24 cellular contexts compared by ENCODE assay signal in genomic region chr6:165971202-165971601, GRCh38.
"Had no signal": no experiment of that assay in that cellular context is flagged by ENCODE, and none has a peak within 500 bp of the region (broad histone marks: within the 10 kb centered on the region; RNA-seq: fewer than 3 reads in every experiment).

No MANE protein-coding gene starts in this region.

- ATAC-seq: gastroesophageal sphincter; heart left ventricle; left cardiac atrium; left lung; naive thymus-derived CD4-positive, alpha-beta T cell; sciatic nerve; stimulated activated naive CD8-positive, alpha-beta T cell treated with anti-CD3 and anti-CD28 coated beads, Interleukin-15, amount 100 ng/mL, for 72 hours had no signal

- H3K4me3 ChIP-seq: dorsolateral prefrontal cortex, gastroesophageal sphincter, heart left ventricle, hepatocyte, left lung, neural progenitor cell, prostate gland, right atrium auricular region, smooth muscle cell, thyroid gland had no signal

- H3K27ac ChIP-seq: gastroesophageal sphincter, heart left ventricle, hepatocyte, left lung, neural progenitor cell, prostate gland, right atrium auricular region had no signal

- H3K36me3 ChIP-seq: gastroesophageal sphincter, heart left ventricle, left lung, neural progenitor cell, prostate gland, right atrium auricular region, thyroid gland had no signal

- H3K27me3 ChIP-seq: gastroesophageal sphincter, heart left ventricle, hepatocyte, left lung, neural progenitor cell, right atrium auricular region, thyroid gland had no signal

- H3K9me3 ChIP-seq: gastroesophageal sphincter, heart left ventricle, left lung, prostate gland, right atrium auricular region, thyroid gland had no signal

- DNase-seq: dorsolateral prefrontal cortex; effector CD4-positive, alpha-beta T cell; foreskin fibroblast; heart left ventricle; kidney; left cardiac atrium; left lung; mesendoderm; midbrain; naive thymus-derived CD4-positive, alpha-beta T cell; stimulated activated CD4-positive, alpha-beta T cell treated with anti-CD3 and anti-CD28 coated beads, Interleukin-12 subunit alpha, Interleukin-12 subunit beta, amount 100 ng/mL, for 4 hours; stimulated activated CD4-positive, alpha-beta T cell treated with anti-CD3 and anti-CD28 coated beads, Interleukin-1b, Interleukin-23, amount 100 ng/mL, for 48 hours; stimulated activated CD4-positive, alpha-beta T cell treated with anti-CD3 and anti-CD28 coated beads, Interleukin-4, amount 100 ng/mL, for 1 hour; stimulated activated CD8-positive, alpha-beta memory T cell treated with anti-CD3 and anti-CD28 coated beads, Interleukin-4, amount 100 ng/mL, for 48 hours; stimulated activated naive CD4-positive, alpha-beta T cell; stimulated activated naive CD8-positive, alpha-beta T cell treated with anti-CD3 and anti-CD28 coated beads, Interleukin-15, amount 100 ng/mL, for 72 hours; thyroid gland had no signal

- H3K4me1 ChIP-seq: gastroesophageal sphincter, heart left ventricle, left lung, neural progenitor cell, prostate gland, right atrium auricular region had no signal
